In genomic region chr16:53084736-53085538, GRCh38 we compare ENCODE assay signal across 13 cellular contexts. TPM values are rescaled to one million over a fixed set of nuclear protein-coding genes. Genes with fewer than 3 reads are reported as not detected.
DNase-seq lines count a peak whose midpoint lies in the region; ATAC-seq and TF ChIP-seq lines count a peak whose summit lies in the region.
"Had no signal": no experiment of that assay in that cellular context is flagged by ENCODE, and none has a peak within 500 bp of the region (broad histone marks: within the 10 kb centered on the region; RNA-seq: fewer than 3 reads in every experiment).

No MANE protein-coding gene starts in this region.

- no peak overlapping the region for H2BK120ac ChIP-seq in neuronal stem cell (ENCODE audit: low read depth, low read length)

- POLR2A ChIA-PET in activated CD4-positive, alpha-beta memory T cell treated with anti-CD3 and anti-CD28 coated beads, Interleukin-2, amount 10 ng/mL, durations not matched to agents 7 days and 5 days (lab: Charles Lee): interaction anchor here (0.6 kb wide), 1 partner anchor 213 kb away, joined by 3 read pairs; no protein-coding TSS in a partner anchor

- H3K23ac ChIP-seq in neuronal stem cell (ENCODE audit: low read depth, low read length, poor library complexity): no peak overlapping the region

- no peak overlapping the region for H3K14ac ChIP-seq in neuronal stem cell (ENCODE audit: low read length)

- DNase-seq in DMS 273 (lab: John Stamatoyannopoulos, UW; ENCODE audit: unreplicated experiment): peak; percentile 95
- DNase-seq in DMS 273 treated with DMSO at 0.1 percent for 48 hours (lab: John Stamatoyannopoulos, UW): no peak
- DNase-seq in glutamatergic neuron: peak; percentile 45
- no peak for DNase-seq in neuronal stem cell (ENCODE audit: low spot score)
- no peak for DNase-seq in upper lobe of left lung
- no peak for DNase-seq in activated CD4-positive, alpha-beta memory T cell treated with anti-CD3 and anti-CD28 coated beads, Interleukin-2, amount 10 ng/mL, durations not matched to agents 7 days and 5 days
- no peak for DNase-seq in activated T-cell treated with anti-CD3 and anti-CD28 coated beads for 4 hours
- DNase-seq: activated CD4-positive, alpha-beta T cell treated with anti-CD3 and anti-CD28 coated beads for 1 hour; mesendoderm had no signal

- peak overlapping the region; percentile 98 for H3K27ac Mint-ChIP-seq in glutamatergic neuron (ENCODE audit: unreplicated experiment)
- H3K27ac Mint-ChIP-seq in activated CD4-positive, alpha-beta memory T cell treated with anti-CD3 and anti-CD28 coated beads, Interleukin-2, amount 10 ng/mL, durations not matched to agents 7 days and 5 days: no peak overlapping the region
- H3K27ac Mint-ChIP-seq: stimulated activated naive CD8-positive, alpha-beta T cell treated with anti-CD3 and anti-CD28 coated beads, Interleukin-15, Interleukin-2, amounts not matched to agents 100 ng/mL and 50 ng/mL, for 24 hours had no signal

- peaks cover 21% of the 10 kb centered on the region for H3K27me3 Mint-ChIP-seq in glutamatergic neuron (ENCODE audit: unreplicated experiment)
- no peaks in the 10 kb centered on the region for H3K27me3 Mint-ChIP-seq in activated CD4-positive, alpha-beta memory T cell treated with anti-CD3 and anti-CD28 coated beads, Interleukin-2, amount 10 ng/mL, durations not matched to agents 7 days and 5 days
- H3K27me3 Mint-ChIP-seq: stimulated activated naive CD8-positive, alpha-beta T cell treated with anti-CD3 and anti-CD28 coated beads, Interleukin-15, Interleukin-2, amounts not matched to agents 100 ng/mL and 50 ng/mL, for 24 hours had no signal

- H2BK5ac ChIP-seq in neuronal stem cell (ENCODE audit: low read length): no peak overlapping the region

- no peak overlapping the region for H3K4me3 ChIP-seq in neuronal stem cell (ENCODE audit: low read length in 2 of 2)
- no peak overlapping the region for H3K4me3 ChIP-seq in upper lobe of left lung
- H3K4me3 ChIP-seq: SJSA1 had no signal

- H3K4me2 ChIP-seq in neuronal stem cell (ENCODE audit: insufficient read depth, low read length, poor library complexity, severe bottlenecking): no peak overlapping the region

- H3K36me3 ChIP-seq in neuronal stem cell (replicated peaks in 1 of 2; ENCODE audit: control insufficient read depth in 2 of 2, insufficient read depth in 2 of 2, low read length in 2 of 2) (peaks cover 0 to 1% of the 10 kb centered on the region in 2 donors), upper lobe of left lung (no peaks in the 10 kb centered on the region)
- H3K36me3 ChIP-seq: SJSA1 had no signal

- H3K27me3 ChIP-seq in neuronal stem cell (ENCODE audit: control insufficient read depth in 3 of 3, insufficient read depth in 3 of 3, low read depth in 1 of 3, low read length in 3 of 3) (no peaks in the 10 kb centered on the region), upper lobe of left lung (no peaks in the 10 kb centered on the region)
- H3K27me3 ChIP-seq: SJSA1 had no signal

- H3K4me1 ChIP-seq in neuronal stem cell (ENCODE audit: control insufficient read depth in 2 of 2, insufficient read depth in 1 of 2, low read depth in 1 of 2, low read length in 2 of 2) (peaks cover 15 to 25% of the 10 kb centered on the region in 2 donors), upper lobe of left lung (peaks cover 47 to 73% (median 71%) of the 10 kb centered on the region in 4 donors)

- H2BK12ac ChIP-seq in neuronal stem cell (ENCODE audit: low read length): no peak overlapping the region

- no peak for TF ChIP-seq EP300 in upper lobe of left lung (IDR thresholded peaks at IDR 0.05)

- H3K9me3 Mint-ChIP-seq in glutamatergic neuron (ENCODE audit: unreplicated experiment): peaks cover 18% of the 10 kb centered on the region
- H3K9me3 Mint-ChIP-seq in activated CD4-positive, alpha-beta memory T cell treated with anti-CD3 and anti-CD28 coated beads, Interleukin-2, amount 10 ng/mL, durations not matched to agents 7 days and 5 days: no peaks in the 10 kb centered on the region
- H3K9me3 Mint-ChIP-seq: stimulated activated naive CD8-positive, alpha-beta T cell treated with anti-CD3 and anti-CD28 coated beads, Interleukin-15, Interleukin-2, amounts not matched to agents 100 ng/mL and 50 ng/mL, for 24 hours had no signal

- peak overlapping the region; percentile 76 for H3K4me3 Mint-ChIP-seq in glutamatergic neuron (ENCODE audit: unreplicated experiment)
- no peak overlapping the region for H3K4me3 Mint-ChIP-seq in activated CD4-positive, alpha-beta memory T cell treated with anti-CD3 and anti-CD28 coated beads, Interleukin-2, amount 10 ng/mL, durations not matched to agents 7 days and 5 days
- H3K4me3 Mint-ChIP-seq: stimulated activated naive CD8-positive, alpha-beta T cell treated with anti-CD3 and anti-CD28 coated beads, Interleukin-15, Interleukin-2, amounts not matched to agents 100 ng/mL and 50 ng/mL, for 24 hours had no signal

- H3K36me3 Mint-ChIP-seq in glutamatergic neuron (ENCODE audit: unreplicated experiment): no peaks in the 10 kb centered on the region
- no peaks in the 10 kb centered on the region for H3K36me3 Mint-ChIP-seq in activated CD4-positive, alpha-beta memory T cell treated with anti-CD3 and anti-CD28 coated beads, Interleukin-2, amount 10 ng/mL, durations not matched to agents 7 days and 5 days (ENCODE audit: low read depth)

- H4K8ac ChIP-seq in neuronal stem cell (ENCODE audit: low read depth, low read length): no peak overlapping the region

- H4K91ac ChIP-seq in neuronal stem cell (ENCODE audit: low read depth, low read length, poor library complexity): no peak overlapping the region

- no peak for TF ChIP-seq CTCF in glutamatergic neuron (IDR thresholded peaks at IDR 0.05; ENCODE audit: partially characterized antibody, unreplicated experiment)
- TF ChIP-seq CTCF in upper lobe of left lung (IDR thresholded peaks at IDR 0.05): no peak

- no peak for TF ChIP-seq POLR2A in upper lobe of left lung (IDR thresholded peaks at IDR 0.05)

- H3K9me3 ChIP-seq in neuronal stem cell (replicated peaks in 1 of 2; ENCODE audit: control insufficient read depth in 2 of 2, insufficient read depth in 1 of 2, low read depth in 1 of 2, low read length in 2 of 2): no peaks in the 10 kb centered on the region
- H3K9me3 ChIP-seq in upper lobe of left lung: no peaks in the 10 kb centered on the region
- H3K9me3 ChIP-seq: SJSA1 had no signal

- H2AFZ ChIP-seq in neuronal stem cell (ENCODE audit: low read length): no peak overlapping the region

- no peak overlapping the region for H2AK5ac ChIP-seq in neuronal stem cell (ENCODE audit: low read depth, low read length)

- no peak overlapping the region for H3K4ac ChIP-seq in neuronal stem cell (ENCODE audit: low read length)

- CTCF ChIA-PET in activated CD4-positive, alpha-beta memory T cell treated with anti-CD3 and anti-CD28 coated beads, Interleukin-2, amount 10 ng/mL, durations not matched to agents 7 days and 5 days (lab: Charles Lee): interaction anchor here (1.0 kb wide), 1 partner anchor 42 kb away, joined by 5 read pairs; no protein-coding TSS in a partner anchor

- no peaks in the 10 kb centered on the region for H3K79me1 ChIP-seq in neuronal stem cell (ENCODE audit: low read depth, low read length)

- no CpG with 5 or more reads among the region's 9 CpGs for WGBS in neuronal stem cell (ENCODE audit: extremely low coverage in 2 of 2, insufficient read length in 2 of 2, insufficient replicate concordance in 1 of 2), 2 donors
- WGBS in upper lobe of left lung, 2 donors: 86 to 90% methylated on average over 9 of the region's 9 CpGs

- no peak overlapping the region for H3K9ac ChIP-seq in neuronal stem cell (ENCODE audit: low read depth, low read length, poor library complexity)

- H3K4me1 Mint-ChIP-seq in glutamatergic neuron (ENCODE audit: low read depth, unreplicated experiment): peaks cover 67% of the 10 kb centered on the region
- no peaks in the 10 kb centered on the region for H3K4me1 Mint-ChIP-seq in activated CD4-positive, alpha-beta memory T cell treated with anti-CD3 and anti-CD28 coated beads, Interleukin-2, amount 10 ng/mL, durations not matched to agents 7 days and 5 days

- H3K27ac ChIP-seq in neuronal stem cell (replicated peaks; ENCODE audit: low read length) (no peak overlapping the region), upper lobe of left lung (peak overlapping the region; percentile 67 to 88 (median 73))
- H3K27ac ChIP-seq: 22Rv1, SJSA1 had no signal

- no peak overlapping the region for H2BK15ac ChIP-seq in neuronal stem cell (ENCODE audit: low read length)

- ATAC-seq in upper lobe of left lung (ENCODE audit: low FRiP score in 2 of 2) (peak in 1 of 2 donors; percentile 40), HG03280 (IDR thresholded peaks at IDR 0.05; ENCODE audit: unreplicated experiment) (no peak)

- peak overlapping the region; percentile 0 for H3K18ac ChIP-seq in neuronal stem cell (ENCODE audit: low read length)

RNA-seq across cellular contexts. Expression of gene CHD9, which starts 30.1 kb away (rescaled TPM):
- total RNA-seq in glutamatergic neuron (ENCODE audit: unreplicated experiment) (120 TPM), upper lobe of left lung (10 to 100 TPM; 55.6 to 98.8 (median 68.3) TPM)
- 40.5 TPM for polyA plus RNA-seq in neuronal stem cell (2013, experiment 1 of 2)
- polyA plus RNA-seq in neuronal stem cell (2013, experiment 2 of 2): 38.6 TPM
- 10 to 100 TPM; 21.6 to 23.8 TPM for total RNA-seq in activated CD4-positive, alpha-beta memory T cell treated with anti-CD3 and anti-CD28 coated beads, Interleukin-2, amount 10 ng/mL, durations not matched to agents 7 days and 5 days

RNA-seq across cellular contexts. Expression of gene CHD9NB, which starts 32.2 kb away (rescaled TPM):
- total RNA-seq in glutamatergic neuron (ENCODE audit: unreplicated experiment) (1.8 TPM), upper lobe of left lung (10 to 100 TPM in 4 of 6 donors, 1 to 10 TPM in 2; 1.0 to 55.0 (median 12.4) TPM)
- polyA plus RNA-seq in neuronal stem cell (2013, experiment 1 of 2): 4.2 TPM
- polyA plus RNA-seq in neuronal stem cell (2013, experiment 2 of 2): 4.1 TPM
- under 1 TPM; 0.28 to 0.33 TPM for total RNA-seq in activated CD4-positive, alpha-beta memory T cell treated with anti-CD3 and anti-CD28 coated beads, Interleukin-2, amount 10 ng/mL, durations not matched to agents 7 days and 5 days

Comparison
In these comparisons a context has a peak if more than half of its experiments do, and no peak if none do; other contexts are left out.
1. DNase-seq: peak in DMS 273 (single experiment) and glutamatergic neuron (single experiment); none in DMS 273 treated with DMSO at 0.1 percent for 48 hours (single experiment), neuronal stem cell (single experiment), upper lobe of left lung (0 of 2), activated CD4-positive, alpha-beta memory T cell treated with anti-CD3 and anti-CD28 coated beads, Interleukin-2, amount 10 ng/mL, durations not matched to agents 7 days and 5 days (single experiment) and activated T-cell treated with anti-CD3 and anti-CD28 coated beads for 4 hours (single experiment).